ENCODE assay signal across 8 cellular contexts in genomic region chr15:73922186-73923151, GRCh38. TPM values are rescaled to one million over a fixed set of nuclear protein-coding genes. Genes with fewer than 3 reads are reported as not detected.
A peak's percentile ranks its signal among the peaks of the same experiment; 100 is the strongest.
DNase-seq lines count a peak whose midpoint lies in the region; TF ChIP-seq lines count a peak whose summit lies in the region.

No MANE protein-coding gene starts in this region.

- no peaks in the 10 kb centered on the region for H3K9me3 Mint-ChIP-seq in osteocyte (ENCODE audit: unreplicated experiment)

- no peak for TF ChIP-seq CTCF in osteocyte (IDR thresholded peaks at IDR 0.05)

- H3K36me3 Mint-ChIP-seq in osteocyte (ENCODE audit: unreplicated experiment) = peaks cover 24% of the 10 kb centered on the region

- peak overlapping the region; percentile 96 for H3K27ac Mint-ChIP-seq in osteocyte (ENCODE audit: unreplicated experiment)

- H3K4me1 Mint-ChIP-seq in osteocyte (ENCODE audit: unreplicated experiment) = peaks cover 61% of the 10 kb centered on the region

- in situ Hi-C loops in G401 (cut with HindIII; ENCODE audit: low sequenced_read_pairs) = no loop called here

- peak; percentile 16 for DNase-seq in G401 (ENCODE audit: low spot score)
- peak; percentile 94 to 96 for DNase-seq in NCI-H524 (lab: John Stamatoyannopoulos, UW)
- peak; percentile 71 for DNase-seq in fibroblast of gingiva (ENCODE audit: low read depth)
- no peak for DNase-seq in osteocyte (ENCODE audit: extremely low spot score, unreplicated experiment)
- no peak for DNase-seq in HPDE6-E6E7 (ENCODE audit: extremely low spot score)
- DNase-seq in activated CD4-positive, alpha-beta T cell treated with anti-CD3 and anti-CD28 coated beads for 48 hours = no peak
- no peak for DNase-seq in activated naive CD4-positive, alpha-beta T cell treated with Interleukin-2 at 50 U/mL for 16 hours
- DNase-seq in activated T-cell treated with anti-CD3 and anti-CD28 coated beads for 4 hours = no peak

- H3K4me3 Mint-ChIP-seq in osteocyte (ENCODE audit: unreplicated experiment) = peak overlapping the region; percentile 78

- no peaks in the 10 kb centered on the region for H3K27me3 Mint-ChIP-seq in osteocyte (ENCODE audit: unreplicated experiment)

RNA-seq across cellular contexts. Expression of gene LOXL1, which starts 3.8 kb away (rescaled TPM):
- total RNA-seq in G401 (2014; rRNA removed; shearing (Covaris generic)) = 77.4 and 117 TPM in 2 replicates
- total RNA-seq in osteocyte = 398 and 417 TPM in 2 replicates

RNA-seq across cellular contexts. Expression of gene TBC1D21, which starts 49.1 kb away (rescaled TPM):
- total RNA-seq in G401 (2014; rRNA removed; shearing (Covaris generic)) = not detected in 2 replicates
- not detected in 2 replicates for total RNA-seq in osteocyte

Comparison
In these comparisons a context has a peak if more than half of its experiments do, and no peak if none do; other contexts are left out.
1. DNase-seq: peak in G401 (single experiment), NCI-H524 (2 of 2) and fibroblast of gingiva (single experiment); none in osteocyte (single experiment), HPDE6-E6E7 (single experiment), activated CD4-positive, alpha-beta T cell treated with anti-CD3 and anti-CD28 coated beads for 48 hours (single experiment), activated naive CD4-positive, alpha-beta T cell treated with Interleukin-2 at 50 U/mL for 16 hours (single experiment) and activated T-cell treated with anti-CD3 and anti-CD28 coated beads for 4 hours (single experiment).